25 cellular contexts compared by ENCODE assay signal in genomic region chr9:30943446-30944232, GRCh38.
"Had no signal": no experiment of that assay in that cellular context is flagged by ENCODE, and none has a peak within 500 bp of the region (broad histone marks: within the 10 kb centered on the region; RNA-seq: fewer than 3 reads in every experiment).

No MANE protein-coding gene starts in this region.

- ATAC-seq: activated CD8-positive, alpha-beta T cell treated with anti-CD3 and anti-CD28 coated beads, Interleukin-2, amount 10 ng/mL, durations not matched to agents 7 days and 5 days; gastrocnemius medialis; left colon; sciatic nerve had no signal

- DNase-seq: activated CD4-positive, alpha-beta T cell treated with anti-CD3 and anti-CD28 coated beads for 1 hour; activated CD4-positive, alpha-beta T cell treated with anti-CD3 and anti-CD28 coated beads, Interleukin-2, amount 50 U/mL, for 1 hour; activated CD8-positive, alpha-beta T cell treated with anti-CD3 and anti-CD28 coated beads, Interleukin-2, amount 10 ng/mL, durations not matched to agents 7 days and 5 days; activated gamma-delta T cell; activated naive CD4-positive, alpha-beta T cell treated with anti-CD3 and anti-CD28 coated beads, Interleukin-2, amount 50 U/mL, for 16 hours; cerebellar nuclear complex; cortex of kidney; endodermal cell; esophagus squamous epithelium; gastrocnemius medialis; head of caudate nucleus; islet precursor cell; left colon; mesendoderm; naive B cell; occipital lobe; stimulated activated CD4-positive, alpha-beta T cell treated with anti-CD3 and anti-CD28 coated beads, Interleukin-4, amount 100 ng/mL, for 1 hour; T-helper 1 cell; tibial artery had no signal

- H3K4me1 ChIP-seq: ascending aorta, breast epithelium, esophagus squamous epithelium, gastrocnemius medialis, tibial artery had no signal

- H3K27ac Mint-ChIP-seq: activated CD8-positive, alpha-beta T cell treated with anti-CD3 and anti-CD28 coated beads, Interleukin-2, amount 10 ng/mL, durations not matched to agents 7 days and 5 days; activated T-helper 1 cell treated with anti-CD3 and anti-CD28 coated beads, Interleukin-12 subunit alpha, Interleukin-12 subunit beta, Interleukin-2, Interleukin-4 antibody, amounts not matched to agents 30 ng/mL and 10 ng/mL and 1 ng/mL, durations not matched to agents 14 hours and 24 hours and 36 hours; endodermal cell; naive B cell had no signal

- H3K9me3 ChIP-seq: ascending aorta, gastrocnemius medialis had no signal

- H3K9me3 Mint-ChIP-seq: activated T-helper 1 cell treated with anti-CD3 and anti-CD28 coated beads, Interleukin-12 subunit alpha, Interleukin-12 subunit beta, Interleukin-2, Interleukin-4 antibody, amounts not matched to agents 30 ng/mL and 10 ng/mL and 1 ng/mL, durations not matched to agents 14 hours and 24 hours and 36 hours had no signal

- H3K4me3 ChIP-seq: ascending aorta, breast epithelium, esophagus squamous epithelium, gastrocnemius medialis, tibial artery had no signal

- H3K36me3 ChIP-seq: ascending aorta, esophagus squamous epithelium, gastrocnemius medialis, tibial artery had no signal

- H3K27ac ChIP-seq: ascending aorta, breast epithelium, esophagus squamous epithelium, gastrocnemius medialis, tibial artery had no signal

- H3K4me3 Mint-ChIP-seq: activated CD8-positive, alpha-beta T cell treated with anti-CD3 and anti-CD28 coated beads, Interleukin-2, amount 10 ng/mL, durations not matched to agents 7 days and 5 days; activated T-helper 1 cell treated with anti-CD3 and anti-CD28 coated beads, Interleukin-12 subunit alpha, Interleukin-12 subunit beta, Interleukin-2, Interleukin-4 antibody, amounts not matched to agents 30 ng/mL and 10 ng/mL and 1 ng/mL, durations not matched to agents 14 hours and 24 hours and 36 hours; endodermal cell; naive B cell; stimulated activated naive CD8-positive, alpha-beta T cell treated with anti-CD3 and anti-CD28 coated beads, Interleukin-15, Interleukin-2, amounts not matched to agents 100 ng/mL and 50 ng/mL, for 24 hours had no signal

- H3K27me3 ChIP-seq: ascending aorta, breast epithelium, esophagus squamous epithelium, gastrocnemius medialis, tibial artery had no signal

- FAIRE-seq: urothelium cell line had no signal

- H3K27me3 Mint-ChIP-seq: naive B cell; stimulated activated naive CD8-positive, alpha-beta T cell treated with anti-CD3 and anti-CD28 coated beads, Interleukin-15, Interleukin-2, amounts not matched to agents 100 ng/mL and 50 ng/mL, for 24 hours had no signal

- H3K4me1 Mint-ChIP-seq: endodermal cell, naive B cell had no signal
